1 cellular context compared by ENCODE assay signal in the genomic region with DNA sequence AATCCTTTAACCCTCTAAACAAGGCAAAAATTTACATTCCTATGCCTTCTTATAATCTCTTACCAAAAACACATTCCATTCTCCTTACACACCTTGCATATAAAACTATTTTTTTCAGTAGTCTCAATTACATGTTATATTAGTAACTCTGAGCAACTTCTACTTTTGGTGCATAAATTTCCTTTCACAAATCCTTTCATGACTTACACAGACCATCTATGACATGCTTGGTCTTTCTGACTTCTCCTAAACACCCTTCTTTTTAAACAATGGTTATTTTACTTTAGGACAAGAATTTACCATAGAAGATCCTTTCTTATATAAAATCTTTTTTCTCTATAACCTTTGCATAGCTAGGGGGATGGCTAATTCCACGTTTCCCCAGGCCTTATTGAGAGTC.
TF ChIP-seq lines count a peak whose summit lies in the region.

No MANE protein-coding gene starts in this region.

TF ChIP-seq in GM23338, 12 proteins besides CTCF, POLR2A, EP300 and RAD21 (continued from another document):
- TF ChIP-seq, protein P1, sequence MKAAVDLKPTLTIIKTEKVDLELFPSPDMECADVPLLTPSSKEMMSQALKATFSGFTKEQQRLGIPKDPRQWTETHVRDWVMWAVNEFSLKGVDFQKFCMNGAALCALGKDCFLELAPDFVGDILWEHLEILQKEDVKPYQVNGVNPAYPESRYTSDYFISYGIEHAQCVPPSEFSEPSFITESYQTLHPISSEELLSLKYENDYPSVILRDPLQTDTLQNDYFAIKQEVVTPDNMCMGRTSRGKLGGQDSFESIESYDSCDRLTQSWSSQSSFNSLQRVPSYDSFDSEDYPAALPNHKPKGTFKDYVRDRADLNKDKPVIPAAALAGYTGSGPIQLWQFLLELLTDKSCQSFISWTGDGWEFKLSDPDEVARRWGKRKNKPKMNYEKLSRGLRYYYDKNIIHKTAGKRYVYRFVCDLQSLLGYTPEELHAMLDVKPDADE (IDR thresholded peaks at IDR 0.05), result no peak
- TF ChIP-seq, protein P2, sequence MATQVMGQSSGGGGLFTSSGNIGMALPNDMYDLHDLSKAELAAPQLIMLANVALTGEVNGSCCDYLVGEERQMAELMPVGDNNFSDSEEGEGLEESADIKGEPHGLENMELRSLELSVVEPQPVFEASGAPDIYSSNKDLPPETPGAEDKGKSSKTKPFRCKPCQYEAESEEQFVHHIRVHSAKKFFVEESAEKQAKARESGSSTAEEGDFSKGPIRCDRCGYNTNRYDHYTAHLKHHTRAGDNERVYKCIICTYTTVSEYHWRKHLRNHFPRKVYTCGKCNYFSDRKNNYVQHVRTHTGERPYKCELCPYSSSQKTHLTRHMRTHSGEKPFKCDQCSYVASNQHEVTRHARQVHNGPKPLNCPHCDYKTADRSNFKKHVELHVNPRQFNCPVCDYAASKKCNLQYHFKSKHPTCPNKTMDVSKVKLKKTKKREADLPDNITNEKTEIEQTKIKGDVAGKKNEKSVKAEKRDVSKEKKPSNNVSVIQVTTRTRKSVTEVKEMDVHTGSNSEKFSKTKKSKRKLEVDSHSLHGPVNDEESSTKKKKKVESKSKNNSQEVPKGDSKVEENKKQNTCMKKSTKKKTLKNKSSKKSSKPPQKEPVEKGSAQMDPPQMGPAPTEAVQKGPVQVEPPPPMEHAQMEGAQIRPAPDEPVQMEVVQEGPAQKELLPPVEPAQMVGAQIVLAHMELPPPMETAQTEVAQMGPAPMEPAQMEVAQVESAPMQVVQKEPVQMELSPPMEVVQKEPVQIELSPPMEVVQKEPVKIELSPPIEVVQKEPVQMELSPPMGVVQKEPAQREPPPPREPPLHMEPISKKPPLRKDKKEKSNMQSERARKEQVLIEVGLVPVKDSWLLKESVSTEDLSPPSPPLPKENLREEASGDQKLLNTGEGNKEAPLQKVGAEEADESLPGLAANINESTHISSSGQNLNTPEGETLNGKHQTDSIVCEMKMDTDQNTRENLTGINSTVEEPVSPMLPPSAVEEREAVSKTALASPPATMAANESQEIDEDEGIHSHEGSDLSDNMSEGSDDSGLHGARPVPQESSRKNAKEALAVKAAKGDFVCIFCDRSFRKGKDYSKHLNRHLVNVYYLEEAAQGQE (IDR thresholded peaks at IDR 0.05; ENCODE audit: unreplicated experiment), result no peak
- TF ChIP-seq CREB1 (CRISPR knock-in tag; IDR thresholded peaks at IDR 0.05; ENCODE audit: low read depth) (no peak), JUNB (IDR thresholded peaks at IDR 0.05; ENCODE audit: unreplicated experiment) (no peak), ZNF331 (CRISPR knock-in tag; IDR thresholded peaks at IDR 0.05; ENCODE audit: low read depth) (no peak), EZH2phosphoT487 (IDR thresholded peaks at IDR 0.05; ENCODE audit: unreplicated experiment) (no peak)
